20 cellular contexts compared by ENCODE assay signal in genomic region chr13:34372581-34372980, GRCh38.
"Had no signal": no experiment of that assay in that cellular context is flagged by ENCODE, and none has a peak within 500 bp of the region (broad histone marks: within the 10 kb centered on the region; RNA-seq: fewer than 3 reads in every experiment).

No MANE protein-coding gene starts in this region.

- H3K9me3 Mint-ChIP-seq: activated naive CD4-positive, alpha-beta T cell treated with anti-CD3 and anti-CD28 coated beads, Interleukin-2, amount 10 ng/mL, durations not matched to agents 7 days and 5 days had no signal

- H3K9me3 ChIP-seq: left ventricle myocardium inferior, right atrium auricular region, transverse colon, vagina had no signal

- H3K4me1 ChIP-seq: left ventricle myocardium inferior, right atrium auricular region, transverse colon, vagina had no signal

- ATAC-seq: esophagus mucosa; natural killer cell treated with Interleukin-12 subunit alpha and Interleukin-12 subunit beta and Interleukin-15 and Interleukin-18, amount 100 ng/mL, for 72 hours; stimulated activated naive B cell treated with anti-CD40 and anti-IgM and Interleukin-4, amounts not matched to agents 10 μg/mL and 1 μg/mL and 100 μg/mL, for 72 hours had no signal

- H3K4me1 Mint-ChIP-seq: activated naive CD4-positive, alpha-beta T cell treated with anti-CD3 and anti-CD28 coated beads, Interleukin-2, amount 10 ng/mL, durations not matched to agents 7 days and 5 days; stimulated activated naive B cell treated with anti-CD40 and anti-IgM and Interleukin-4, amounts not matched to agents 10 μg/mL and 1 μg/mL and 100 μg/mL, for 72 hours had no signal

- DNase-seq: activated CD4-positive, alpha-beta T cell treated with anti-CD3 and anti-CD28 coated beads, Interleukin-2, amount 50 U/mL, for 48 hours; activated naive CD4-positive, alpha-beta T cell treated with anti-CD3 and anti-CD28 coated beads, Interleukin-2, amount 10 ng/mL, durations not matched to agents 7 days and 5 days; hypothalamus; kidney; left ventricle myocardium inferior; mesendoderm; nucleus accumbens; stimulated activated CD4-positive, alpha-beta T cell treated with anti-CD3 and anti-CD28 coated beads, Interleukin-15, amount 100 ng/mL, for 24 hours; stimulated activated CD4-positive, alpha-beta T cell treated with anti-CD3 and anti-CD28 coated beads, Interleukin-4, amount 100 ng/mL, for 1 hour; stimulated activated naive B cell treated with anti-CD40 and anti-IgM and Interleukin-4, amounts not matched to agents 10 μg/mL and 1 μg/mL and 100 μg/mL, for 72 hours; substantia nigra; T-helper 9 cell; transverse colon had no signal

- H3K27ac Mint-ChIP-seq: activated naive CD4-positive, alpha-beta T cell treated with anti-CD3 and anti-CD28 coated beads, Interleukin-2, amount 10 ng/mL, durations not matched to agents 7 days and 5 days; activated T-helper 2 cell treated with anti-CD3 and anti-CD28 coated beads, Interferon-gamma antibody, Interleukin-2, Interleukin-4, amounts not matched to agents 10 μg/mL and 5 μg/mL and 100 μg/mL, durations not matched to agents 14 hours and 24 hours and 36 hours; natural killer cell treated with Interleukin-12 subunit alpha and Interleukin-12 subunit beta and Interleukin-15 and Interleukin-18, amount 100 ng/mL, for 72 hours; progenitor cell of endocrine pancreas; stimulated activated naive B cell treated with anti-CD40 and anti-IgM and Interleukin-4, amounts not matched to agents 10 μg/mL and 1 μg/mL and 100 μg/mL, for 72 hours had no signal

- H3K27ac ChIP-seq: left ventricle myocardium inferior, right atrium auricular region, skin epidermis, transverse colon, vagina had no signal

- H3K27me3 Mint-ChIP-seq: activated naive CD4-positive, alpha-beta T cell treated with anti-CD3 and anti-CD28 coated beads, Interleukin-2, amount 10 ng/mL, durations not matched to agents 7 days and 5 days; natural killer cell treated with Interleukin-12 subunit alpha and Interleukin-12 subunit beta and Interleukin-15 and Interleukin-18, amount 100 ng/mL, for 72 hours; progenitor cell of endocrine pancreas; stimulated activated naive B cell treated with anti-CD40 and anti-IgM and Interleukin-4, amounts not matched to agents 10 μg/mL and 1 μg/mL and 100 μg/mL, for 72 hours had no signal

- H3K36me3 Mint-ChIP-seq: activated naive CD4-positive, alpha-beta T cell treated with anti-CD3 and anti-CD28 coated beads, Interleukin-2, amount 10 ng/mL, durations not matched to agents 7 days and 5 days; natural killer cell treated with Interleukin-12 subunit alpha and Interleukin-12 subunit beta and Interleukin-15 and Interleukin-18, amount 100 ng/mL, for 72 hours; stimulated activated naive B cell treated with anti-CD40 and anti-IgM and Interleukin-4, amounts not matched to agents 10 μg/mL and 1 μg/mL and 100 μg/mL, for 72 hours had no signal

- H3K36me3 ChIP-seq: left ventricle myocardium inferior, right atrium auricular region, transverse colon, vagina had no signal

- H3K4me3 Mint-ChIP-seq: activated naive CD4-positive, alpha-beta T cell treated with anti-CD3 and anti-CD28 coated beads, Interleukin-2, amount 10 ng/mL, durations not matched to agents 7 days and 5 days; natural killer cell treated with Interleukin-12 subunit alpha and Interleukin-12 subunit beta and Interleukin-15 and Interleukin-18, amount 100 ng/mL, for 72 hours; stimulated activated naive B cell treated with anti-CD40 and anti-IgM and Interleukin-4, amounts not matched to agents 10 μg/mL and 1 μg/mL and 100 μg/mL, for 72 hours had no signal

- H3K4me3 ChIP-seq: left ventricle myocardium inferior, right atrium auricular region, skin epidermis, transverse colon, vagina had no signal

- H3K27me3 ChIP-seq: right atrium auricular region, transverse colon, vagina had no signal
